Comparison of ENCODE assay signal across 27 cellular contexts in genomic region chr1:110921953-110922352, GRCh38.
"Had no signal": no experiment of that assay in that cellular context is flagged by ENCODE, and none has a peak within 500 bp of the region (broad histone marks: within the 10 kb centered on the region; RNA-seq: fewer than 3 reads in every experiment).

No MANE protein-coding gene starts in this region.

- FAIRE-seq: urothelium cell line had no signal

- H3K9me3 ChIP-seq: suprapubic skin, testis, thoracic aorta, thyroid gland, transverse colon, upper lobe of left lung, upper lobe of right lung, uterus, vagina had no signal

- ATAC-seq: stimulated activated effector memory CD8-positive, alpha-beta T cell treated with anti-CD3 and anti-CD28 coated beads, Interleukin-12 subunit alpha, Interleukin-12 subunit beta, amount 100 ng/mL, for 72 hours; stimulated activated memory B cell treated with anti-CD40 and anti-IgM and Interleukin-4, amounts not matched to agents 10 μg/mL and 1 μg/mL and 100 μg/mL, for 72 hours; stimulated activated naive B cell treated with anti-CD40 and anti-IgM and Interleukin-4, amounts not matched to agents 10 μg/mL and 1 μg/mL and 100 μg/mL, for 72 hours; stimulated activated naive CD8-positive, alpha-beta T cell treated with anti-CD3 and anti-CD28 coated beads, Interleukin-15, amount 100 ng/mL, for 72 hours; stimulated activated naive CD8-positive, alpha-beta T cell treated with anti-CD3 and anti-CD28 coated beads, Interleukin-15, Interleukin-2, amounts not matched to agents 100 U/mL and 50 U/mL, for 24 hours; upper lobe of right lung had no signal

- H3K4me3 ChIP-seq: stomach, suprapubic skin, testis, thoracic aorta, thyroid gland, tibial artery, tibial nerve, transverse colon, upper lobe of left lung, upper lobe of right lung, uterus, vagina had no signal

- H3K27ac ChIP-seq: stomach, suprapubic skin, testis, thoracic aorta, thyroid gland, tibial artery, tibial nerve, transverse colon, upper lobe of left lung, upper lobe of right lung, uterus, vagina had no signal

- H3K36me3 ChIP-seq: stomach, suprapubic skin, thoracic aorta, thyroid gland, tibial artery, tibial nerve, transverse colon, upper lobe of left lung, upper lobe of right lung, uterus, vagina had no signal

- H3K4me1 ChIP-seq: stomach, suprapubic skin, testis, thyroid gland, tibial artery, tibial nerve, upper lobe of left lung, upper lobe of right lung, uterus, vagina had no signal

- DNase-seq: stimulated activated CD4-positive, alpha-beta T cell treated with anti-CD3 and anti-CD28 coated beads, Interleukin-2, amount 100 ng/mL, for 48 hours; stimulated activated CD4-positive, alpha-beta T cell treated with anti-CD3 and anti-CD28 coated beads, Interleukin-4, amount 100 ng/mL, for 1 hour; stimulated activated CD4-positive, alpha-beta T cell treated with anti-CD3 and anti-CD28 coated beads, Interleukin-4, amount 100 ng/mL, for 24 hours; stimulated activated CD4-positive, alpha-beta T cell treated with anti-CD3 and anti-CD28 coated beads, Interleukin-4, amount 100 ng/mL, for 4 hours; stimulated activated CD8-positive, alpha-beta memory T cell treated with anti-CD3 and anti-CD28 coated beads, Interleukin-4, amount 100 ng/mL, for 48 hours; stimulated activated naive B cell treated with anti-CD40 and anti-IgM and Interleukin-4, amounts not matched to agents 10 μg/mL and 1 μg/mL and 100 μg/mL, for 72 hours; stimulated activated naive CD4-positive, alpha-beta T cell; stimulated activated naive CD4-positive, alpha-beta T cell treated with Interleukin-2 at 50 U/mL for 16 hours; stimulated activated naive CD8-positive, alpha-beta T cell treated with anti-CD3 and anti-CD28 coated beads, Interleukin-15, amount 100 ng/mL, for 72 hours; stimulated activated naive CD8-positive, alpha-beta T cell treated with anti-CD3 and anti-CD28 coated beads, Interleukin-15, Interleukin-2, amounts not matched to agents 100 U/mL and 50 U/mL, for 24 hours; stomach; substantia nigra; testis; thyroid gland; tibial artery; transverse colon; trophoblast cell; upper lobe of left lung; upper lobe of right lung; uterus had no signal

- H3K27me3 ChIP-seq: stomach, suprapubic skin, testis, thyroid gland, tibial artery, tibial nerve, transverse colon, upper lobe of left lung, upper lobe of right lung, uterus, vagina had no signal
